In the genomic region with DNA sequence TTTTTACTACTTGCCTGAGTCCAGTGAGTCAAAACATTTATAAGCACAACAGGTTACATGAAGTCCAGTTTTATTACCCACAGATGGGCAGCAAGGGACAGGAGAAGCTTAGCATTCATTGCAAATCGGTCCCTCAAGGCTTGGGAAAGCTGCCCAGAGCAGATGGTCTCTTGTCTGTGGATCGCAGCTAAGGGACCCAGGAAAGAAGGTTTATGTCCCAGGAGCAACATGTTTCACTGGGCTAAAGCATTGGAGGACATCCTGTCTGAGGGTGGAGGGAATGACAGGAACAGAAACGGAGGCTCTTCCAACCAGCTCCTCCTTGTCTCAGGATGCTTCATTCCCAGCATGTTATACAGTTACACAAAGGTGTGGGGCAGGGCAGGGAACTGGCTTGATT, we compare ENCODE assay signal across 1 cellular context.
TF ChIP-seq lines count a peak whose summit lies in the region.

No MANE protein-coding gene starts in this region.

TF ChIP-seq in H1, 55 proteins besides CTCF, POLR2A, EP300 and RAD21:
- TF ChIP-seq PHF8 (conservative IDR thresholded peaks at IDR 0.05; ENCODE audit: low read depth, low read length) (no peak), KDM5A (IDR thresholded peaks at IDR 0.05; ENCODE audit: low read length) (no peak), NANOG (IDR thresholded peaks at IDR 0.05; ENCODE audit: insufficient read depth, low read depth, low read length, poor library complexity, severe bottlenecking) (no peak), SUZ12 (IDR thresholded peaks at IDR 0.05; ENCODE audit: low read length) (no peak), POLR2AphosphoS5 (IDR thresholded peaks at IDR 0.05; ENCODE audit: low read depth, low read length) (no peak), BRCA1 (IDR thresholded peaks at IDR 0.05; ENCODE audit: low read depth, low read length) (no peak), RFX5 (IDR thresholded peaks at IDR 0.05; ENCODE audit: borderline replicate concordance, low read depth, low read length) (no peak), NRF1 (IDR thresholded peaks at IDR 0.05; ENCODE audit: low read depth, low read length) (no peak), ASH2L (IDR thresholded peaks at IDR 0.05; ENCODE audit: low read length) (no peak), SRF (IDR thresholded peaks at IDR 0.05; ENCODE audit: low read depth, low read length) (no peak), YY1 (IDR thresholded peaks at IDR 0.05; ENCODE audit: low read depth, low read length) (no peak), KDM1A (IDR thresholded peaks at IDR 0.05; ENCODE audit: borderline replicate concordance, low read length) (no peak)
